Comparison of ENCODE assay signal across 13 cellular contexts in genomic region chr21:43808832-43809251, GRCh38.
"Had no signal": no experiment of that assay in that cellular context is flagged by ENCODE, and none has a peak within 500 bp of the region (broad histone marks: within the 10 kb centered on the region; RNA-seq: fewer than 3 reads in every experiment).

No MANE protein-coding gene starts in this region.

- H3K27me3 Mint-ChIP-seq: activated CD4-positive, alpha-beta T cell treated with anti-CD3 and anti-CD28 coated beads, Interleukin-2, amount 10 ng/mL, durations not matched to agents 24 days and 14 days; activated naive CD4-positive, alpha-beta T cell treated with anti-CD3 and anti-CD28 coated beads, Interleukin-2, amount 10 ng/mL, durations not matched to agents 7 days and 5 days; stimulated activated naive CD8-positive, alpha-beta T cell treated with anti-CD3 and anti-CD28 coated beads, Interleukin-15, Interleukin-2, amounts not matched to agents 100 ng/mL and 50 ng/mL, for 24 hours; T-helper 17 cell had no signal

- H3K36me3 ChIP-seq: right lobe of liver had no signal

- H3K4me3 Mint-ChIP-seq: activated B cell treated with CpG ODN at 0.5 μM for 24 hours; activated CD4-positive, alpha-beta T cell treated with anti-CD3 and anti-CD28 coated beads, Interleukin-2, amount 10 ng/mL, durations not matched to agents 24 days and 14 days; activated naive CD4-positive, alpha-beta T cell treated with anti-CD3 and anti-CD28 coated beads, Interleukin-2, amount 10 ng/mL, durations not matched to agents 7 days and 5 days; naive B cell; stimulated activated naive CD8-positive, alpha-beta T cell treated with anti-CD3 and anti-CD28 coated beads, Interleukin-15, Interleukin-2, amounts not matched to agents 100 ng/mL and 50 ng/mL, for 24 hours; T-helper 17 cell had no signal

- H3K27ac ChIP-seq: coronary artery, upper lobe of left lung had no signal

- H3K27ac Mint-ChIP-seq: activated B cell treated with CpG ODN at 0.5 μM for 24 hours; activated CD4-positive, alpha-beta T cell treated with anti-CD3 and anti-CD28 coated beads, Interleukin-2, amount 10 ng/mL, durations not matched to agents 24 days and 14 days; activated naive CD4-positive, alpha-beta T cell treated with anti-CD3 and anti-CD28 coated beads, Interleukin-2, amount 10 ng/mL, durations not matched to agents 7 days and 5 days; stimulated activated naive CD8-positive, alpha-beta T cell treated with anti-CD3 and anti-CD28 coated beads, Interleukin-15, Interleukin-2, amounts not matched to agents 100 ng/mL and 50 ng/mL, for 24 hours; T-helper 17 cell had no signal

- H3K9me3 ChIP-seq: right lobe of liver, upper lobe of left lung had no signal

- DNase-seq: activated B cell treated with CpG ODN at 0.5 μM for 24 hours; activated CD4-positive, alpha-beta T cell treated with anti-CD3 and anti-CD28 coated beads, Interleukin-2, amount 10 ng/mL, durations not matched to agents 24 days and 14 days; activated naive CD4-positive, alpha-beta T cell treated with anti-CD3 and anti-CD28 coated beads, Interleukin-2, amount 10 ng/mL, durations not matched to agents 7 days and 5 days; effector memory CD4-positive, alpha-beta T cell; hippocampal formation; naive B cell; stimulated activated CD4-positive, alpha-beta T cell treated with anti-CD3 and anti-CD28 coated beads, Interleukin-2, amount 100 ng/mL, for 24 hours; T-helper 17 cell had no signal

- H3K4me3 ChIP-seq: coronary artery, lung, right lobe of liver, upper lobe of left lung had no signal

- H3K27me3 ChIP-seq: right lobe of liver, upper lobe of left lung had no signal

- H3K36me3 Mint-ChIP-seq: activated naive CD4-positive, alpha-beta T cell treated with anti-CD3 and anti-CD28 coated beads, Interleukin-2, amount 10 ng/mL, durations not matched to agents 7 days and 5 days; naive B cell had no signal

- H3K9me3 Mint-ChIP-seq: activated B cell treated with CpG ODN at 0.5 μM for 24 hours; activated CD4-positive, alpha-beta T cell treated with anti-CD3 and anti-CD28 coated beads, Interleukin-2, amount 10 ng/mL, durations not matched to agents 24 days and 14 days; activated naive CD4-positive, alpha-beta T cell treated with anti-CD3 and anti-CD28 coated beads, Interleukin-2, amount 10 ng/mL, durations not matched to agents 7 days and 5 days; naive B cell; stimulated activated naive CD8-positive, alpha-beta T cell treated with anti-CD3 and anti-CD28 coated beads, Interleukin-15, Interleukin-2, amounts not matched to agents 100 ng/mL and 50 ng/mL, for 24 hours had no signal
